8 cellular contexts compared by ENCODE assay signal in genomic region chr16:456891-457483, GRCh38. TPM values are rescaled to one million over a fixed set of nuclear protein-coding genes. Genes with fewer than 3 reads are reported as not detected.
DNase-seq lines count a peak whose midpoint lies in the region; ATAC-seq and TF ChIP-seq lines count a peak whose summit lies in the region.

No MANE protein-coding gene starts in this region.

- H3K4me3 ChIP-seq in breast epithelium = no peak overlapping the region
- no peak overlapping the region for H3K4me3 ChIP-seq in uterus
- no peak overlapping the region for H3K4me3 ChIP-seq in lower leg skin (ENCODE audit: low read depth, poor library complexity, severe bottlenecking)

- H3K27me3 ChIP-seq in breast epithelium = no peaks in the 10 kb centered on the region
- H3K27me3 ChIP-seq in uterus = no peaks in the 10 kb centered on the region

- H3K4me3 Mint-ChIP-seq in MCF 10A (ENCODE audit: unreplicated experiment) = no peak overlapping the region
- no peak overlapping the region for H3K4me3 Mint-ChIP-seq in endothelial cell (ENCODE audit: unreplicated experiment)

- POLR2A ChIA-PET in MCF 10A (lab: Yijun Ruan, JAX) = no interaction called here

- H3K4me1 Mint-ChIP-seq in MCF 10A (ENCODE audit: insufficient read depth, unreplicated experiment) (no peaks in the 10 kb centered on the region), endothelial cell (ENCODE audit: unreplicated experiment) (peaks cover 4% of the 10 kb centered on the region)

- H3K4me1 ChIP-seq in breast epithelium (no peaks in the 10 kb centered on the region), uterus (peaks cover 3% of the 10 kb centered on the region in 2 donors)

- ATAC-seq in GM18519 (IDR thresholded peaks at IDR 0.05; ENCODE audit: low FRiP score, unreplicated experiment) (no peak), HG03460 (IDR thresholded peaks at IDR 0.05; ENCODE audit: unreplicated experiment) (no peak)

- H3K9me3 ChIP-seq in breast epithelium = no peaks in the 10 kb centered on the region
- no peaks in the 10 kb centered on the region for H3K9me3 ChIP-seq in uterus

- H3K36me3 Mint-ChIP-seq in MCF 10A (ENCODE audit: insufficient read depth, unreplicated experiment) (peaks cover 12% of the 10 kb centered on the region), endothelial cell (ENCODE audit: low read depth, unreplicated experiment) (peaks cover 12% of the 10 kb centered on the region)

- TF ChIP-seq CTCF in MCF 10A (IDR thresholded peaks at IDR 0.05; ENCODE audit: unreplicated experiment) (no peak), breast epithelium (IDR thresholded peaks at IDR 0.05) (peak in 1 of 3 donors; percentile 9), endothelial cell (IDR thresholded peaks at IDR 0.05; ENCODE audit: unreplicated experiment) (no peak), uterus (IDR thresholded peaks at IDR 0.05) (no peak), lower leg skin (IDR thresholded peaks at IDR 0.05) (no peak)

- DNase-seq in MCF 10A (ENCODE audit: unreplicated experiment) (no peak), breast epithelium (ENCODE audit: low spot score in 2 of 2) (no peak), endothelial cell (ENCODE audit: low spot score) (no peak), middle frontal gyrus (ENCODE audit: extremely low spot score, low spot score) (peak; percentile 16), uterus (peak in 1 of 2 donors; percentile 39), lower leg skin (ENCODE audit: low spot score in 2 of 2) (no peak)

- WGBS in lower leg skin, 2 donors = 61 to 69% methylated on average over 11 of the region's 11 CpGs

- H3K9me3 Mint-ChIP-seq in MCF 10A (ENCODE audit: unreplicated experiment) (no peaks in the 10 kb centered on the region), endothelial cell (ENCODE audit: unreplicated experiment) (no peaks in the 10 kb centered on the region)

- TF ChIP-seq POLR2A in breast epithelium (IDR thresholded peaks at IDR 0.05) (no peak), uterus (IDR thresholded peaks at IDR 0.05) (no peak), lower leg skin (IDR thresholded peaks at IDR 0.05) (no peak)

- CTCF ChIA-PET in MCF 10A (lab: Yijun Ruan, JAX) = no interaction called here

- no TSS peak for BruUV-seq in MCF 10A (replicated peaks; lab: Mats Ljungman, UMichigan)

- H3K36me3 ChIP-seq in breast epithelium (no peaks in the 10 kb centered on the region), uterus (no peaks in the 10 kb centered on the region)

- intact Hi-C loops in MCF 10A (cut with micrococcal nuclease) = no loop called here
- intact Hi-C loops in breast epithelium (cut with DNase I; ENCODE audit: low total_unique reads) = no loop called here
- intact Hi-C loops in uterus (cut with DNase I; ENCODE audit: low total_unique reads) = no loop called here
- intact Hi-C loops in lower leg skin (cut with DNase I; ENCODE audit: low total_unique reads) = no loop called here

- H3K27me3 Mint-ChIP-seq in MCF 10A (ENCODE audit: insufficient read depth, unreplicated experiment) (no peaks in the 10 kb centered on the region), endothelial cell (ENCODE audit: unreplicated experiment) (peaks cover 8% of the 10 kb centered on the region)

- H3K27ac Mint-ChIP-seq in MCF 10A (ENCODE audit: low read depth, unreplicated experiment) (peak overlapping the region; percentile 39), endothelial cell (ENCODE audit: unreplicated experiment) (peak overlapping the region; percentile 88)

- H3K27ac ChIP-seq in breast epithelium (no peak overlapping the region), uterus (peak overlapping the region; percentile 10 to 56)

RNA-seq across cellular contexts. Expression of gene RAB11FIP3, which starts 31.5 kb away (rescaled TPM):
- total RNA-seq in MCF 10A (2022) = 37.5 and 40.6 TPM in 2 replicates
- total RNA-seq in breast epithelium = 10 to 100 TPM; 22.0 to 44.6 (median 24.5) TPM
- 81.5 TPM for total RNA-seq in endothelial cell (ENCODE audit: unreplicated experiment)
- total RNA-seq in uterus = 10 to 100 TPM; 10.5 to 75.0 (median 49.4) TPM
- total RNA-seq in lower leg skin = 10 to 100 TPM; 22.1 to 66.3 (median 27.7) TPM

RNA-seq across cellular contexts. Expression of gene DECR2, which starts 55.3 kb away (rescaled TPM):
- total RNA-seq in MCF 10A (2022) = 29.0 and 37.2 TPM in 2 replicates
- 10 to 100 TPM; 19.4 to 30.5 (median 28.7) TPM for total RNA-seq in breast epithelium
- 14.6 TPM for total RNA-seq in endothelial cell (ENCODE audit: unreplicated experiment)
- total RNA-seq in uterus = 100 to 1,000 TPM in 1 of 4 donors, 10 to 100 TPM in 3; 10.6 to 106 (median 31.9) TPM
- total RNA-seq in lower leg skin = 10 to 100 TPM; 14.0 to 21.0 (median 18.8) TPM

RNA-seq across cellular contexts. Expression of gene NME4, which starts 60.0 kb away (rescaled TPM):
- total RNA-seq in MCF 10A (2022) = 71.9 and 76.8 TPM in 2 replicates
- total RNA-seq in breast epithelium = 100 to 1,000 TPM in 1 of 3 donors, 10 to 100 TPM in 2; 46.5 to 118 (median 78.0) TPM
- 139 TPM for total RNA-seq in endothelial cell (ENCODE audit: unreplicated experiment)
- total RNA-seq in uterus = 10 to 100 TPM; 37.3 to 77.6 (median 62.2) TPM
- total RNA-seq in lower leg skin = 10 to 100 TPM; 15.4 to 29.8 (median 19.5) TPM

Comparison
In these comparisons a context has a peak if more than half of its experiments do, and no peak if none do; other contexts are left out.
1. H3K27ac ChIP-seq: peak in uterus (2 of 2); none in breast epithelium (0 of 2).